Comparison of ENCODE assay signal across 8 cellular contexts in the genomic region with DNA sequence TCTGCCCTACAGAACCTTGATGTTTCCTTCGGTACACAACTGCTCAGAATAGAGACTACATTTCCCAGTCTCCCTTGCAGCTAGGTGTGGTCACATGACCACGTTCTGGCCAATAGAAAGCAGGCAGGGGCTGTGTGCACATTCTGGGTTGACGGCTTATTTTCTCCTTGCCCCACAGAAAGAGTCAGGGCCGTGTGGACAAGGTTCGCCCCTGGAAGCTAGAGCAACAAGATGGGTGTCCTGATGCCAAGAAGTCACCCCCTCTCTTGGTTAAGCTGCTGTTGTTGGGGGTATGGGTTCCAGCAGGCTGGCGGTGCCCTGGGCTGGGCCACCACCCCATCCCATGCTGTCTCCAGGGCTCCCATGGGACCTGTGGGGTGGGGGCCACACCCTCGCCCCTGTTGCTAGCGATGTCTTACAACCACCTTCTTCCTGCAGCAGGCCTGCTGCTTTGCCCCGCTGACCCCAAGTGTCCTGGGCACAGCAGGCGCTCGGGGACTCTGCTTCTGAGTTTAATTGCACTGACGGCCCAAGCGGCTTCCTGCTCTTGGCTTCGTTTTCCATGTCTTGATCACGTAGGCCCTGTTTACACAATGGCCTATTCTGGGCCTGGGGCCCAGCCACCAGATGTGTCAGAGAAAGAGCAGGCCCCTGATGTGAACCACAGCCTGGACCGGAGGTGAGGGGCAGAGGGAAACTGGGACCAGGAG. TPM values are rescaled to one million over a fixed set of nuclear protein-coding genes. Genes with fewer than 3 reads are reported as not detected.
A peak's percentile ranks its signal among the peaks of the same experiment; 100 is the strongest.
DNase-seq lines count a peak whose midpoint lies in the region; ATAC-seq, FAIRE-seq and TF ChIP-seq lines count a peak whose summit lies in the region.

No MANE protein-coding gene starts in this region.

- no peak overlapping the region for H3K14ac ChIP-seq in neuronal stem cell (ENCODE audit: low read length)

- peaks cover 0 to 5% (median 0%) of the 10 kb centered on the region in 3 experiments for H3K27me3 ChIP-seq in neuronal stem cell (ENCODE audit: control insufficient read depth in 3 of 3, insufficient read depth in 3 of 3, low read depth in 1 of 3, low read length in 3 of 3)

- no peaks in the 10 kb centered on the region for H3K36me3 ChIP-seq in neuronal stem cell (replicated peaks in 1 of 2; ENCODE audit: control insufficient read depth in 2 of 2, insufficient read depth in 2 of 2, low read length in 2 of 2)

- no peak overlapping the region for H3K4ac ChIP-seq in neuronal stem cell (ENCODE audit: low read length)

- no peak overlapping the region for H2BK120ac ChIP-seq in neuronal stem cell (ENCODE audit: low read depth, low read length)

- H3K18ac ChIP-seq in neuronal stem cell (ENCODE audit: low read length) = peak overlapping the region; percentile 88

- H4K8ac ChIP-seq in neuronal stem cell (ENCODE audit: low read depth, low read length) = peak overlapping the region; percentile 20

- H2BK15ac ChIP-seq in neuronal stem cell (ENCODE audit: low read length) = peak overlapping the region; percentile 6

- no peaks in the 10 kb centered on the region for H3K79me1 ChIP-seq in neuronal stem cell (ENCODE audit: low read depth, low read length)

- H2AFZ ChIP-seq in neuronal stem cell (ENCODE audit: low read length) = peak overlapping the region; percentile 93

- peak; percentile 48 for FAIRE-seq in urothelium cell line (lab: Jason Lieb, UNC)

- H3K4me1 ChIP-seq in neuronal stem cell (ENCODE audit: control insufficient read depth in 2 of 2, insufficient read depth in 1 of 2, low read depth in 1 of 2, low read length in 2 of 2) = peaks cover 3 to 11% of the 10 kb centered on the region in 2 donors

- DNase-seq in AG09319 (ENCODE audit: extremely low read depth, low read depth) (peak; percentile 58), NOMO-1 treated with dmso at 0.1 percent for 144 hours (lab: John Stamatoyannopoulos, UW; ENCODE audit: unreplicated experiment) (peak; percentile 62), foreskin melanocyte (peak; percentile 44), neuronal stem cell (ENCODE audit: low spot score) (peak; percentile 47), urothelium cell line (ENCODE audit: low spot score) (peak; percentile 74)
- peak; percentile 13 for DNase-seq in activated effector memory CD4-positive, alpha-beta T cell treated with Interleukin-2 at 50 U/mL for 16 hours

- no peak overlapping the region for H3K23ac ChIP-seq in neuronal stem cell (ENCODE audit: low read depth, low read length, poor library complexity)

- H2BK5ac ChIP-seq in neuronal stem cell (ENCODE audit: low read length) = peak overlapping the region; percentile 1

- no peak overlapping the region for H4K91ac ChIP-seq in neuronal stem cell (ENCODE audit: low read depth, low read length, poor library complexity)

- H2BK12ac ChIP-seq in neuronal stem cell (ENCODE audit: low read length) = peak overlapping the region; percentile 30

- no peak for TF ChIP-seq CTCF in AG09319 (IDR thresholded peaks at IDR 0.05; ENCODE audit: low read depth, low read length)

- no peak overlapping the region for H3K9ac ChIP-seq in neuronal stem cell (ENCODE audit: low read depth, low read length, poor library complexity)

- peak overlapping the region; percentile 21 to 35 for H3K4me3 ChIP-seq in neuronal stem cell (ENCODE audit: low read length in 2 of 2)

- H3K27ac ChIP-seq in neuronal stem cell (replicated peaks; ENCODE audit: low read length) = no peak overlapping the region

- H3K4me2 ChIP-seq in neuronal stem cell (ENCODE audit: insufficient read depth, low read length, poor library complexity, severe bottlenecking) = peak overlapping the region; percentile 57

- peak; percentile 62 for ATAC-seq in GM18873 (IDR thresholded peaks at IDR 0.05; ENCODE audit: low FRiP score, unreplicated experiment)
- ATAC-seq in HG03520 (IDR thresholded peaks at IDR 0.05; ENCODE audit: unreplicated experiment) = peak; percentile 59

- WGBS in neuronal stem cell (ENCODE audit: extremely low coverage in 2 of 2, insufficient read length in 2 of 2, insufficient replicate concordance in 1 of 2), 2 donors = no CpG with 5 or more reads among the region's 16 CpGs

- H2AK5ac ChIP-seq in neuronal stem cell (ENCODE audit: low read depth, low read length) = no peak overlapping the region

- no peaks in the 10 kb centered on the region for H3K9me3 ChIP-seq in neuronal stem cell (replicated peaks in 1 of 2; ENCODE audit: control insufficient read depth in 2 of 2, insufficient read depth in 1 of 2, low read depth in 1 of 2, low read length in 2 of 2)

RNA-seq across cellular contexts. Expression of a gene that starts 24.9 kb away (rescaled TPM):
- polyA plus RNA-seq in neuronal stem cell (2013, experiment 1 of 2) = 5.8 TPM
- 6.1 TPM for polyA plus RNA-seq in neuronal stem cell (2013, experiment 2 of 2)

Comparison
In these comparisons a context has a peak if more than half of its experiments do, and no peak if none do; other contexts are left out.
1. DNase-seq: peak in every context shown above with its lines; median percentile 74 in urothelium cell line; 62 in NOMO-1 treated with dmso at 0.1 percent for 144 hours; 58 in AG09319; 47 in neuronal stem cell; 44 in foreskin melanocyte; 13 in activated effector memory CD4-positive, alpha-beta T cell treated with Interleukin-2 at 50 U/mL for 16 hours.